ENCODE assay signal across 14 cellular contexts in the genomic region with DNA sequence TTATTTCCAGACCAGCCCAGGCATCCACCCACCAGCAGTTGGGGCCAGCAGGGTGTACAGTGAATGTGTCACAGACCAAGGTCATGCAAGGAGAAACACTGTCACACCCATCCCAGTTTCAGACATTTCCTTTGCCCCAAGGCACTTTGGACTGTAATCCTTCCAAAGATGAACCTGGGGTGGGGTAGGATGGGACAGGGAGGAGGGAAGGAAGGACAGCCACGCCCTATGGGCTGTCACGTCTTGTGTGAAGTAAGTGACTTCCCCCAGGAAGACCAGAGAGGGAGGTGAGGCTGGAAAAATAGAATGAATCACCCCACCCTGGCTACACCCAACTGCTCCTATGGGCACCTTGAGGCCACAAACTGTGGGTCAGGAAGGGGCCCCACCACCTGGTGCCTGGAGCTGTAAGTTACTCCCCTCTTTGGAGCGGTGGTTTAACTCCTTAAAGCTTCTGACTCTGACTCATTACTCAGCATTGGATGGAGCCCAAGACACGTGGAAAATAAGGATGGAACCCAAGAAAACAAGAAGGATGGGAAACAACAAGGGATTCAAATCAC.
DNase-seq lines count a peak whose midpoint lies in the region; ATAC-seq, FAIRE-seq and TF ChIP-seq lines count a peak whose summit lies in the region.
"Had no signal": no experiment of that assay in that cellular context is flagged by ENCODE, and none has a peak within 500 bp of the region (broad histone marks: within the 10 kb centered on the region; RNA-seq: fewer than 3 reads in every experiment).

No MANE protein-coding gene starts in this region.

- no peak for TF ChIP-seq CTCF in HepG2 (CRISPR knock-in tag; IDR thresholded peaks at IDR 0.05)
- no peak for TF ChIP-seq CTCF in right lobe of liver (IDR thresholded peaks at IDR 0.05)
- no peak for TF ChIP-seq CTCF in astrocyte (IDR thresholded peaks at IDR 0.05; ENCODE audit: insufficient read depth, low read depth, low read length)
- no peak for TF ChIP-seq CTCF in fibroblast of villous mesenchyme (IDR thresholded peaks at IDR 0.05; ENCODE audit: insufficient read depth, low read depth, low read length)
- no peak for TF ChIP-seq CTCF in vagina (IDR thresholded peaks at IDR 0.05)

- H3K4me1 Mint-ChIP-seq in astrocyte (ENCODE audit: low read depth, unreplicated experiment), result peaks cover 25% of the 10 kb centered on the region

- no peak overlapping the region for H3K27ac ChIP-seq in HepG2 (ENCODE audit: extremely low read length, insufficient read depth, low read length)
- H3K27ac ChIP-seq in right lobe of liver, result peak overlapping the region in 1 of 3 donors; percentile 56
- H3K27ac ChIP-seq in astrocyte (ENCODE audit: low read depth, low read length), result no peak overlapping the region
- H3K27ac ChIP-seq in vagina, result peak overlapping the region; percentile 33
- H3K27ac ChIP-seq: neutrophil had no signal

- TF ChIP-seq EP300 in HepG2 (IDR thresholded peaks at IDR 0.05; ENCODE audit: low read depth in 2 of 2, low read length in 2 of 2), result no peak
- no peak for TF ChIP-seq EP300 in HepG2 (CRISPR knock-in tag; IDR thresholded peaks at IDR 0.05; ENCODE audit: borderline replicate concordance)

- no TSS peak for BruUV-seq in HepG2 (replicated peaks; lab: Mats Ljungman, UMichigan)

- H3K27me3 ChIP-seq in HepG2 (ENCODE audit: control insufficient read depth in 1 of 2, insufficient read depth in 2 of 2, low read length in 2 of 2), result no peaks in the 10 kb centered on the region
- H3K27me3 ChIP-seq in right lobe of liver, result no peaks in the 10 kb centered on the region
- no peaks in the 10 kb centered on the region for H3K27me3 ChIP-seq in astrocyte (ENCODE audit: insufficient read depth, low read length)
- H3K27me3 ChIP-seq in vagina, result no peaks in the 10 kb centered on the region
- H3K27me3 ChIP-seq: neutrophil had no signal

- H2AFZ ChIP-seq in HepG2 (ENCODE audit: low read length), result no peak overlapping the region
- peak overlapping the region; percentile 3 for H2AFZ ChIP-seq in astrocyte (ENCODE audit: low read depth, low read length)

- FAIRE-seq in HepG2 (lab: Jason Lieb, UNC), result no peak
- no peak for FAIRE-seq in astrocyte (lab: Jason Lieb, UNC)
- FAIRE-seq: islet of Langerhans had no signal

- no peak overlapping the region for H3K9ac ChIP-seq in HepG2 (ENCODE audit: insufficient read depth, low read depth, low read length)
- H3K9ac ChIP-seq in astrocyte (ENCODE audit: low read length), result no peak overlapping the region

- H3K9me3 ChIP-seq in HepG2 (ENCODE audit: low read length), result no peaks in the 10 kb centered on the region
- no peaks in the 10 kb centered on the region for H3K9me3 ChIP-seq in right lobe of liver
- H3K9me3 ChIP-seq in astrocyte (ENCODE audit: insufficient read depth, low read depth, low read length), result no peaks in the 10 kb centered on the region
- no peaks in the 10 kb centered on the region for H3K9me3 ChIP-seq in vagina
- H3K9me3 ChIP-seq: neutrophil had no signal

- TF ChIP-seq RAD21 in HepG2 (CRISPR knock-in tag; IDR thresholded peaks at IDR 0.05), result no peak

- H4K20me1 ChIP-seq in HepG2 (ENCODE audit: insufficient read depth, low read length) (no peaks in the 10 kb centered on the region), astrocyte (ENCODE audit: insufficient read depth, low read length) (no peaks in the 10 kb centered on the region)

- H3K79me2 ChIP-seq in HepG2 (ENCODE audit: insufficient read depth, low read length) (no peaks in the 10 kb centered on the region), astrocyte (ENCODE audit: insufficient read depth, low read length) (no peaks in the 10 kb centered on the region)

- CTCF ChIA-PET in HepG2 (lab: Yijun Ruan, JAX; ENCODE audit: low intra/inter-chr PET ratio, low total read pairs), result no interaction called here

- H3K4me2 ChIP-seq in HepG2 (ENCODE audit: low read depth, low read length), result peak overlapping the region; percentile 10; the same call in 1 of the 2 replicates
- H3K4me2 ChIP-seq in astrocyte (ENCODE audit: low read length), result peak overlapping the region; percentile 24

- H3K36me3 ChIP-seq in HepG2 (replicated peaks in 1 of 2; ENCODE audit: control insufficient read depth in 1 of 2, insufficient read depth in 2 of 2, low read length in 2 of 2) (no peaks in the 10 kb centered on the region), right lobe of liver (no peaks in the 10 kb centered on the region), astrocyte (ENCODE audit: insufficient read depth, low read length) (no peaks in the 10 kb centered on the region), vagina (no peaks in the 10 kb centered on the region)
- H3K36me3 ChIP-seq: neutrophil had no signal

- POLR2A ChIA-PET in HepG2 (lab: Yijun Ruan, JAX), result interaction anchor here (1.5 kb wide), 1 partner anchor 136 kb away, joined by 3 read pairs; no protein-coding TSS in a partner anchor

- in situ Hi-C loops in HepG2 (cut with HindIII; ENCODE audit: extremely low pct_ligation_motif_present, low pct_unique_long_range_greater_than_20kb), result loop anchor here (5.0 to 25.0 kb wide), 2 partner anchors 132 to 252 kb away; no protein-coding TSS in a partner anchor

- peaks cover 39% of the 10 kb centered on the region for H3K4me1 ChIP-seq in HepG2 (ENCODE audit: insufficient read depth, low read length)
- peaks cover 0 to 6% (median under 1%) of the 10 kb centered on the region in 4 donors for H3K4me1 ChIP-seq in right lobe of liver
- H3K4me1 ChIP-seq in astrocyte (ENCODE audit: insufficient read depth, low read length), result peaks cover 20% of the 10 kb centered on the region
- H3K4me1 ChIP-seq in vagina, result peaks cover 31% of the 10 kb centered on the region

- H3K27ac Mint-ChIP-seq in astrocyte (ENCODE audit: unreplicated experiment), result no peak overlapping the region
- H3K27ac Mint-ChIP-seq: activated B cell treated with CpG ODN at 0.5 μM for 24 hours had no signal

- TF ChIP-seq POLR2A in HepG2 (IDR thresholded peaks at IDR 0.05; ENCODE audit: insufficient read depth in 1 of 2, low read depth in 2 of 2, low read length in 2 of 2) (no peak), right lobe of liver (IDR thresholded peaks at IDR 0.05) (no peak), vagina (IDR thresholded peaks at IDR 0.05) (no peak)

- H3K4me3 ChIP-seq in HepG2 (replicated peaks in 1 of 3; ENCODE audit: insufficient read depth in 1 of 3, low read depth in 2 of 3, low read length in 3 of 3), result no peak overlapping the region
- H3K4me3 ChIP-seq in right lobe of liver, result no peak overlapping the region
- no peak overlapping the region for H3K4me3 ChIP-seq in astrocyte (ENCODE audit: insufficient read depth, low read depth, low read length)
- H3K4me3 ChIP-seq in fibroblast of villous mesenchyme (ENCODE audit: low read depth, low read length), result no peak overlapping the region
- no peak overlapping the region for H3K4me3 ChIP-seq in vagina

- no peaks in the 10 kb centered on the region for H3K36me3 Mint-ChIP-seq in astrocyte (ENCODE audit: low read depth, unreplicated experiment)

- DNase-seq in HepG2 (ENCODE audit: low spot score) (no peak), right lobe of liver (no peak), astrocyte (ENCODE audit: low read depth) (peak; percentile 58), fibroblast of villous mesenchyme (ENCODE audit: low read depth) (peak; percentile 52), vagina (ENCODE audit: extremely low spot score in 2 of 2) (no peak)
- DNase-seq in stimulated activated CD4-positive, alpha-beta T cell treated with anti-CD3 and anti-CD28 coated beads, Interleukin-15, amount 100 ng/mL, for 24 hours, result no peak
- DNase-seq: activated B cell treated with CpG ODN at 0.5 μM for 24 hours; NCI-H1930; stimulated activated CD4-positive, alpha-beta T cell treated with anti-CD3 and anti-CD28 coated beads, Interleukin-4, amount 100 ng/mL, for 4 hours had no signal

- intact Hi-C loops in HepG2 (cut with micrococcal nuclease; ENCODE audit: unreplicated experiment) (no loop called here), right lobe of liver (cut with DNase I) (no loop called here), vagina (cut with DNase I) (no loop called here)

- WGBS in HepG2 (ENCODE audit: low lambda C conversion rate), result 33% methylated on average over 4 of the region's 4 CpGs
- 85% methylated on average over 4 of the region's 4 CpGs for whole genome bisulfite sequencing in right lobe of liver (ENCODE audit: insufficient coverage, low coverage, low lambda C conversion rate, missing lambda C conversion rate)

- peaks cover 6% of the 10 kb centered on the region for H3K9me3 Mint-ChIP-seq in astrocyte (ENCODE audit: unreplicated experiment)

- no peaks in the 10 kb centered on the region for H3K27me3 Mint-ChIP-seq in astrocyte (ENCODE audit: low read depth, unreplicated experiment)
- H3K27me3 Mint-ChIP-seq: activated B cell treated with CpG ODN at 0.5 μM for 24 hours had no signal

- ATAC-seq in HepG2 (peak; percentile 56), right lobe of liver (no peak), GM21390 (IDR thresholded peaks at IDR 0.05; ENCODE audit: unreplicated experiment) (no peak), GM19035 (IDR thresholded peaks at IDR 0.05; ENCODE audit: unreplicated experiment) (no peak)
- ATAC-seq: Right ventricle myocardium inferior had no signal

- no peak overlapping the region for H3K4me3 Mint-ChIP-seq in astrocyte (ENCODE audit: unreplicated experiment)
- H3K4me3 Mint-ChIP-seq: activated B cell treated with CpG ODN at 0.5 μM for 24 hours had no signal

TF ChIP-seq in HepG2, 621 proteins besides CTCF, POLR2A, EP300 and RAD21 (continues in another document):
- TF ChIP-seq XRCC5 (optimal IDR thresholded peaks at IDR 0.05; ENCODE audit: low read length) (no peak), RXRB (CRISPR knock-in tag; IDR thresholded peaks at IDR 0.05; ENCODE audit: borderline replicate concordance) (peak; percentile 21; the same call in 1 of the 2 replicates), RFXANK (CRISPR knock-in tag; IDR thresholded peaks at IDR 0.05) (no peak)

Comparison
In these comparisons a context has a peak if more than half of its experiments do, and no peak if none do; other contexts are left out.
1. DNase-seq: peak in astrocyte (single experiment) and fibroblast of villous mesenchyme (single experiment); none in HepG2 (single experiment), right lobe of liver (0 of 3), vagina (0 of 2) and stimulated activated CD4-positive, alpha-beta T cell treated with anti-CD3 and anti-CD28 coated beads, Interleukin-15, amount 100 ng/mL, for 24 hours (single experiment).